In genomic region chr19:1384478-1385110, GRCh38 we compare ENCODE assay signal across 8 cellular contexts. TPM values are rescaled to one million over a fixed set of nuclear protein-coding genes. Genes with fewer than 3 reads are reported as not detected.
DNase-seq lines count a peak whose midpoint lies in the region; ATAC-seq and TF ChIP-seq lines count a peak whose summit lies in the region.

No MANE protein-coding gene starts in this region.

- WGBS in esophagus squamous epithelium, 2 donors = 30 to 33% methylated on average over 15 to 17 of the region's 17 CpGs
- WGBS in prostate gland = 32% methylated on average over 17 of the region's 17 CpGs

- no peaks in the 10 kb centered on the region for H3K9me3 ChIP-seq in esophagus squamous epithelium
- no peaks in the 10 kb centered on the region for H3K9me3 ChIP-seq in prostate gland

- peak overlapping the region; percentile 86 to 94 (median 92) for H3K27ac ChIP-seq in esophagus squamous epithelium
- H3K27ac ChIP-seq in prostate gland = peak overlapping the region; percentile 82 to 87

- peak overlapping the region; percentile 78 for H3K4me3 ChIP-seq in GM12865 (ENCODE audit: low read depth, low read length)
- H3K4me3 ChIP-seq in esophagus squamous epithelium = peak overlapping the region; percentile 77 to 93 (median 80)
- H3K4me3 ChIP-seq in prostate gland = peak overlapping the region; percentile 87 to 97

- H3K4me1 ChIP-seq in esophagus squamous epithelium (peaks cover 33 to 55% (median 35%) of the 10 kb centered on the region in 3 donors), prostate gland (replicated peaks) (peaks cover 9% of the 10 kb centered on the region)

- no peak for DNase-seq in GM12865 (ENCODE audit: low read depth)
- DNase-seq in RPMI8226 = peak; percentile 40
- no peak for DNase-seq in esophagus squamous epithelium (lab: John Stamatoyannopoulos, UW)
- DNase-seq in prostate gland (ENCODE audit: low spot score) = no peak
- DNase-seq in anterior cingulate cortex (lab: John Stamatoyannopoulos, UW) = no peak
- no peak for DNase-seq in stimulated activated CD8-positive, alpha-beta memory T cell treated with anti-CD3 and anti-CD28 coated beads, Interleukin-4, amount 100 ng/mL, for 48 hours
- no peak for DNase-seq in activated CD4-positive, alpha-beta T cell treated with anti-CD3 and anti-CD28 coated beads for 1 hour

- H3K27me3 ChIP-seq in esophagus squamous epithelium (no peaks in the 10 kb centered on the region), prostate gland (replicated peaks; ENCODE audit: insufficient read depth) (no peaks in the 10 kb centered on the region)

- no peak for ATAC-seq in HG03097 (IDR thresholded peaks at IDR 0.05; ENCODE audit: low FRiP score, unreplicated experiment)

- H3K36me3 ChIP-seq in esophagus squamous epithelium = peaks cover 10 to 36% (median 15%) of the 10 kb centered on the region in 3 donors
- no peaks in the 10 kb centered on the region for H3K36me3 ChIP-seq in prostate gland

- TF ChIP-seq CTCF in GM12865 (IDR thresholded peaks at IDR 0.05; ENCODE audit: insufficient read depth, low read depth, low read length, missing control alignments) (no peak), esophagus squamous epithelium (IDR thresholded peaks at IDR 0.05) (no peak), prostate gland (IDR thresholded peaks at IDR 0.05) (no peak)

- TF ChIP-seq POLR2A in esophagus squamous epithelium (IDR thresholded peaks at IDR 0.05) (no peak), prostate gland (IDR thresholded peaks at IDR 0.05) (no peak)

- intact Hi-C loops in esophagus squamous epithelium (cut with DNase I) = no loop called here
- intact Hi-C loops in prostate gland (cut with DNase I) = no loop called here

RNA-seq across cellular contexts. Expression of gene NDUFS7, which starts 0.9 kb away (rescaled TPM):
- total RNA-seq in esophagus squamous epithelium (100 to 1,000 TPM; 124 to 191 (median 165) TPM), prostate gland (100 to 1,000 TPM; 147 to 202 TPM)

RNA-seq across cellular contexts. Expression of gene GAMT, which starts 16.7 kb away (rescaled TPM):
- total RNA-seq in esophagus squamous epithelium = 10 to 100 TPM in 3 of 4 donors, 1 to 10 TPM in 1; 2.4 to 40.0 (median 13.1) TPM
- 100 to 1,000 TPM; 100 to 183 TPM for total RNA-seq in prostate gland

RNA-seq across cellular contexts. Expression of gene DAZAP1, which starts 22.8 kb away (rescaled TPM):
- 10 to 100 TPM; 60.2 to 76.0 (median 69.0) TPM for total RNA-seq in esophagus squamous epithelium
- total RNA-seq in prostate gland = 10 to 100 TPM; 58.6 to 74.1 TPM

RNA-seq across cellular contexts. Expression of gene RPS15, which starts 53.6 kb away (rescaled TPM):
- 1,000 to 10,000 TPM; 2,502 to 3,774 (median 3,129) TPM for total RNA-seq in esophagus squamous epithelium
- total RNA-seq in prostate gland = 1,000 to 10,000 TPM; 3,102 to 5,853 TPM
